Comparison of ENCODE assay signal across 9 cellular contexts in genomic region chr3:146159616-146160232, GRCh38. TPM values are rescaled to one million over a fixed set of nuclear protein-coding genes. Genes with fewer than 3 reads are reported as not detected.
A peak's percentile ranks its signal among the peaks of the same experiment; 100 is the strongest.
DNase-seq lines count a peak whose midpoint lies in the region; ATAC-seq, FAIRE-seq and TF ChIP-seq lines count a peak whose summit lies in the region.
"Had no signal": no experiment of that assay in that cellular context is flagged by ENCODE, and none has a peak within 500 bp of the region (broad histone marks: within the 10 kb centered on the region; RNA-seq: fewer than 3 reads in every experiment).

No MANE protein-coding gene starts in this region.

- ATAC-seq in heart right ventricle, result no peak
- no peak for ATAC-seq in Right ventricle myocardium inferior
- no peak for ATAC-seq in mucosa of descending colon
- no peak for ATAC-seq in HG02571 (IDR thresholded peaks at IDR 0.05; ENCODE audit: unreplicated experiment)

- FAIRE-seq in urothelium cell line (lab: Jason Lieb, UNC), result no peak
- FAIRE-seq: G401.6 had no signal

- no peaks in the 10 kb centered on the region for H3K36me3 ChIP-seq in heart right ventricle
- H3K36me3 ChIP-seq in mucosa of descending colon (ENCODE audit: low read depth), result no peaks in the 10 kb centered on the region
- no peaks in the 10 kb centered on the region for H3K36me3 ChIP-seq in vagina

- H3K4me3 Mint-ChIP-seq in chondrocyte (ENCODE audit: unreplicated experiment), result peak overlapping the region; percentile 90

- peaks cover 4% of the 10 kb centered on the region for H3K9me3 Mint-ChIP-seq in chondrocyte (ENCODE audit: low read depth)

- H3K27ac Mint-ChIP-seq in chondrocyte (ENCODE audit: unreplicated experiment), result peak overlapping the region; percentile 92

- TF ChIP-seq POLR2A in vagina (IDR thresholded peaks at IDR 0.05), result no peak

- WGBS in heart right ventricle, 2 donors, result 3 to 4% methylated on average over 5 of the region's 5 CpGs

- peak overlapping the region; percentile 61 to 88 (median 78) for H3K4me3 ChIP-seq in heart right ventricle
- H3K4me3 ChIP-seq in mucosa of descending colon, result peak overlapping the region; percentile 61
- H3K4me3 ChIP-seq in vagina, result peak overlapping the region; percentile 73 to 80

- peaks cover 2% of the 10 kb centered on the region for H3K36me3 Mint-ChIP-seq in chondrocyte (ENCODE audit: low read depth)

- H3K27me3 ChIP-seq in heart right ventricle (peaks cover 0 to 32% (median 0%) of the 10 kb centered on the region in 7 donors), vagina (no peaks in the 10 kb centered on the region)

- H3K9me3 ChIP-seq in heart right ventricle (no peaks in the 10 kb centered on the region), mucosa of descending colon (no peaks in the 10 kb centered on the region), vagina (no peaks in the 10 kb centered on the region)

- H3K27ac ChIP-seq in heart right ventricle (peak overlapping the region; percentile 89 to 98 (median 94)), vagina (peak overlapping the region; percentile 95)

- DNase-seq in heart right ventricle, result no peak
- DNase-seq in Right ventricle myocardium inferior (ENCODE audit: missing footprints), result no peak
- DNase-seq in chondrocyte (ENCODE audit: low spot score), result no peak
- DNase-seq in mucosa of descending colon, result no peak
- no peak for DNase-seq in vagina (ENCODE audit: extremely low spot score in 2 of 2)
- DNase-seq in kidney tubule cell (ENCODE audit: low spot score), result no peak
- no peak for DNase-seq in urothelium cell line (ENCODE audit: low spot score)

- no peaks in the 10 kb centered on the region for H3K27me3 Mint-ChIP-seq in chondrocyte (ENCODE audit: low read depth)

- H3K4me1 Mint-ChIP-seq in chondrocyte (ENCODE audit: low read depth), result peaks cover 67% of the 10 kb centered on the region

- intact Hi-C loops in heart right ventricle (cut with DNase I) (loop anchor here in 4 of 10 donors (5.0 to 10.0 kb wide), 6 partner anchors 67 to 385 kb away; partner anchors contain the start of gene PLSCR1 (in 1 of the 4)), Right ventricle myocardium inferior (cut with DNase I) (loop anchor here (2.0 to 5.0 kb wide), 2 partner anchors 21 to 87 kb away; no protein-coding TSS in a partner anchor), mucosa of descending colon (cut with DNase I, micrococcal nuclease) (no loop called here), vagina (cut with DNase I) (no loop called here)

- TF ChIP-seq CTCF in heart right ventricle (IDR thresholded peaks at IDR 0.05) (no peak), chondrocyte (IDR thresholded peaks at IDR 0.05) (no peak), mucosa of descending colon (IDR thresholded peaks at IDR 0.05) (no peak), vagina (IDR thresholded peaks at IDR 0.05) (no peak)

- H3K4me1 ChIP-seq in heart right ventricle (peaks cover 0 to 66% (median 58%) of the 10 kb centered on the region in 9 donors), mucosa of descending colon (ENCODE audit: low read depth) (peaks cover 20% of the 10 kb centered on the region), vagina (peaks cover 23% of the 10 kb centered on the region)

RNA-seq across cellular contexts. Expression of gene PLOD2, which starts 1.3 kb away (rescaled TPM):
- total RNA-seq in heart right ventricle (10 to 100 TPM; 12.5 to 44.6 (median 16.8) TPM), Right ventricle myocardium inferior (19.7 TPM), chondrocyte (208 to 249 TPM (median 212 TPM) in 3 replicates), mucosa of descending colon (100 to 1,000 TPM in 2 of 3 donors, 10 to 100 TPM in 1; 92.9 to 113 (median 101) TPM), vagina (27.0 TPM)
- 10 to 100 TPM; 13.7 to 32.7 TPM for polyA plus RNA-seq in heart right ventricle
